19 cellular contexts compared by ENCODE assay signal in genomic region chr2:19886261-19886660, GRCh38.
"Had no signal": no experiment of that assay in that cellular context is flagged by ENCODE, and none has a peak within 500 bp of the region (broad histone marks: within the 10 kb centered on the region; RNA-seq: fewer than 3 reads in every experiment).

No MANE protein-coding gene starts in this region.

- H3K4me3 ChIP-seq: colonic mucosa, left lung, pancreas, transverse colon, vagina had no signal

- H3K4me1 ChIP-seq: colonic mucosa, left lung, pancreas had no signal

- H3K27ac ChIP-seq: colonic mucosa, epithelial cell of prostate, left lung, pancreas, transverse colon, vagina had no signal

- ATAC-seq: activated CD4-positive, CD25-positive, alpha-beta regulatory T cell treated with anti-CD3 and anti-CD28 coated beads, Interleukin-2, amount 50 U/mL, for 24 hours; activated CD8-positive, alpha-beta T cell treated with anti-CD3 and anti-CD28 coated beads for 36 hours; activated T-cell treated with anti-CD3 and anti-CD28 coated beads, Interleukin-2, amount 50 U/mL, for 4 hours; left lung; natural killer cell treated with Interleukin-12 subunit alpha and Interleukin-12 subunit beta and Interleukin-15 and Interleukin-18, amount 100 ng/mL, for 72 hours; pancreas; sciatic nerve; stimulated activated naive B cell treated with anti-CD40 and anti-IgM and Interleukin-4, amounts not matched to agents 10 μg/mL and 1 μg/mL and 100 μg/mL, for 72 hours had no signal

- H3K27me3 ChIP-seq: colonic mucosa, left lung, pancreas, transverse colon, vagina had no signal

- DNase-seq: activated CD4-positive, alpha-beta T cell treated with anti-CD3 and anti-CD28 coated beads, Interleukin-2, amount 10 ng/mL, durations not matched to agents 24 days and 14 days; activated CD8-positive, alpha-beta T cell treated with anti-CD3 and anti-CD28 coated beads for 36 hours; activated naive CD4-positive, alpha-beta T cell treated with Interleukin-2 at 50 U/mL for 16 hours; activated naive CD8-positive, alpha-beta T cell treated with anti-CD3 and anti-CD28 coated beads for 36 hours; activated T-cell treated with anti-CD3 and anti-CD28 coated beads, Interleukin-2, amount 50 U/mL, for 4 hours; amniotic stem cell; colonic mucosa; left lung; midbrain; pancreas; stimulated activated CD4-positive, alpha-beta T cell treated with anti-CD3 and anti-CD28 coated beads, Interleukin-2, amount 100 ng/mL, for 48 hours; stimulated activated CD8-positive, alpha-beta memory T cell treated with anti-CD3 and anti-CD28 coated beads, Interleukin-4, amount 100 ng/mL, for 48 hours; stimulated activated naive B cell treated with anti-CD40 and anti-IgM and Interleukin-4, amounts not matched to agents 10 μg/mL and 1 μg/mL and 100 μg/mL, for 72 hours; transverse colon had no signal

- H3K9me3 ChIP-seq: colonic mucosa, left lung, pancreas, transverse colon, vagina had no signal

- H3K36me3 ChIP-seq: colonic mucosa, left lung, pancreas, transverse colon, vagina had no signal
